In the genomic region with DNA sequence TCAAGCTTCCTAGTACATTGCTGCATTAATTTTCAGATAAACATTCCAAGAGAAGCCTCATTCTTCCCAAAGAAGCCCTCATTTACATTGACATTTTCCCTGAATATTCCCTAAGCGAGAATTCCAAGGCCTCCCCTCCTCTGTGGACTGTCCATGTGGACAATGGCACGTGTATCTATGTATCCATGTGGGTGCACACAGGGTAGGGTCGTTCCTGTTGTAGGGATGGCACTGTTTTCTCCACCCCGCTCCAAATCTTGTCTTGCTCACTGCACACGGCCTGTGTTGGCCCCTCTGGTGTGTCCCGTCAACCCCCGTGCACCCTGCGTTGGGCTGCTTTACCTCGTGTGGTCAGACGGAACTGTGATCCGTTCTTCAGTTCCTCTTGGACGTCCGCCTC, we compare ENCODE assay signal across 29 cellular contexts.
"Had no signal": no experiment of that assay in that cellular context is flagged by ENCODE, and none has a peak within 500 bp of the region (broad histone marks: within the 10 kb centered on the region; RNA-seq: fewer than 3 reads in every experiment).

No MANE protein-coding gene starts in this region.

- ATAC-seq: stimulated activated effector memory CD8-positive, alpha-beta T cell treated with anti-CD3 and anti-CD28 coated beads, Interleukin-12 subunit alpha, Interleukin-12 subunit beta, amount 100 ng/mL, for 72 hours; stimulated activated memory B cell treated with anti-CD40 and anti-IgM and Interleukin-4, amounts not matched to agents 10 μg/mL and 1 μg/mL and 100 μg/mL, for 72 hours; stimulated activated naive B cell treated with anti-CD40 and anti-IgM and Interleukin-4, amounts not matched to agents 10 μg/mL and 1 μg/mL and 100 μg/mL, for 72 hours; stimulated activated naive CD8-positive, alpha-beta T cell treated with anti-CD3 and anti-CD28 coated beads, Interleukin-15, amount 100 ng/mL, for 72 hours; stimulated activated naive CD8-positive, alpha-beta T cell treated with anti-CD3 and anti-CD28 coated beads, Interleukin-15, Interleukin-2, amounts not matched to agents 100 U/mL and 50 U/mL, for 24 hours; upper lobe of right lung had no signal

- H3K27me3 ChIP-seq: stomach, testis, thyroid gland, tibial artery, tibial nerve, transverse colon, upper lobe of left lung, upper lobe of right lung, uterus, vagina had no signal

- H3K4me3 ChIP-seq: stomach, suprapubic skin, testis, thoracic aorta, thyroid gland, tibial artery, tibial nerve, transverse colon, upper lobe of left lung, upper lobe of right lung, uterus, vagina had no signal

- H3K4me1 ChIP-seq: stomach, suprapubic skin, testis, thyroid gland, tibial artery, tibial nerve, transverse colon, upper lobe of left lung, upper lobe of right lung, uterus, vagina had no signal

- H3K27ac Mint-ChIP-seq: stimulated activated effector memory CD8-positive, alpha-beta T cell treated with anti-CD3 and anti-CD28 coated beads, Interleukin-12 subunit alpha, Interleukin-12 subunit beta, amount 100 ng/mL, for 72 hours; stimulated activated memory B cell treated with anti-CD40 and anti-IgM and Interleukin-4, amounts not matched to agents 10 μg/mL and 1 μg/mL and 100 μg/mL, for 72 hours; stimulated activated naive B cell treated with anti-CD40 and anti-IgM and Interleukin-4, amounts not matched to agents 10 μg/mL and 1 μg/mL and 100 μg/mL, for 72 hours; stimulated activated naive CD8-positive, alpha-beta T cell treated with anti-CD3 and anti-CD28 coated beads, Interleukin-15, amount 100 ng/mL, for 72 hours; stimulated activated naive CD8-positive, alpha-beta T cell treated with anti-CD3 and anti-CD28 coated beads, Interleukin-15, Interleukin-2, amounts not matched to agents 100 ng/mL and 50 ng/mL, for 24 hours; type B pancreatic cell had no signal

- H3K4me1 Mint-ChIP-seq: stimulated activated effector memory CD8-positive, alpha-beta T cell treated with anti-CD3 and anti-CD28 coated beads, Interleukin-12 subunit alpha, Interleukin-12 subunit beta, amount 100 ng/mL, for 72 hours; stimulated activated memory B cell treated with anti-CD40 and anti-IgM and Interleukin-4, amounts not matched to agents 10 μg/mL and 1 μg/mL and 100 μg/mL, for 72 hours; stimulated activated naive B cell treated with anti-CD40 and anti-IgM and Interleukin-4, amounts not matched to agents 10 μg/mL and 1 μg/mL and 100 μg/mL, for 72 hours; stimulated activated naive CD8-positive, alpha-beta T cell treated with anti-CD3 and anti-CD28 coated beads, Interleukin-15, amount 100 ng/mL, for 72 hours had no signal

- H3K27me3 Mint-ChIP-seq: stimulated activated memory B cell treated with anti-CD40 and anti-IgM and Interleukin-4, amounts not matched to agents 10 μg/mL and 1 μg/mL and 100 μg/mL, for 72 hours; stimulated activated naive B cell treated with anti-CD40 and anti-IgM and Interleukin-4, amounts not matched to agents 10 μg/mL and 1 μg/mL and 100 μg/mL, for 72 hours; stimulated activated naive CD8-positive, alpha-beta T cell treated with anti-CD3 and anti-CD28 coated beads, Interleukin-15, amount 100 ng/mL, for 72 hours; stimulated activated naive CD8-positive, alpha-beta T cell treated with anti-CD3 and anti-CD28 coated beads, Interleukin-15, Interleukin-2, amounts not matched to agents 100 ng/mL and 50 ng/mL, for 24 hours had no signal

- H3K27ac ChIP-seq: stomach, suprapubic skin, testis, thoracic aorta, thyroid gland, tibial artery, tibial nerve, transverse colon, upper lobe of left lung, upper lobe of right lung, uterus, vagina had no signal

- H3K9me3 Mint-ChIP-seq: stimulated activated memory B cell treated with anti-CD40 and anti-IgM and Interleukin-4, amounts not matched to agents 10 μg/mL and 1 μg/mL and 100 μg/mL, for 72 hours; type B pancreatic cell had no signal

- H3K4me3 Mint-ChIP-seq: stimulated activated effector memory CD8-positive, alpha-beta T cell treated with anti-CD3 and anti-CD28 coated beads, Interleukin-12 subunit alpha, Interleukin-12 subunit beta, amount 100 ng/mL, for 72 hours; stimulated activated memory B cell treated with anti-CD40 and anti-IgM and Interleukin-4, amounts not matched to agents 10 μg/mL and 1 μg/mL and 100 μg/mL, for 72 hours; stimulated activated naive B cell treated with anti-CD40 and anti-IgM and Interleukin-4, amounts not matched to agents 10 μg/mL and 1 μg/mL and 100 μg/mL, for 72 hours; stimulated activated naive CD8-positive, alpha-beta T cell treated with anti-CD3 and anti-CD28 coated beads, Interleukin-15, amount 100 ng/mL, for 72 hours; stimulated activated naive CD8-positive, alpha-beta T cell treated with anti-CD3 and anti-CD28 coated beads, Interleukin-15, Interleukin-2, amounts not matched to agents 100 ng/mL and 50 ng/mL, for 24 hours; type B pancreatic cell had no signal

- DNase-seq: stimulated activated CD4-positive, alpha-beta T cell treated with anti-CD3 and anti-CD28 coated beads, Interleukin-2, amount 100 ng/mL, for 48 hours; stimulated activated CD4-positive, alpha-beta T cell treated with anti-CD3 and anti-CD28 coated beads, Interleukin-4, amount 100 ng/mL, for 1 hour; stimulated activated CD4-positive, alpha-beta T cell treated with anti-CD3 and anti-CD28 coated beads, Interleukin-4, amount 100 ng/mL, for 24 hours; stimulated activated CD4-positive, alpha-beta T cell treated with anti-CD3 and anti-CD28 coated beads, Interleukin-4, amount 100 ng/mL, for 4 hours; stimulated activated CD8-positive, alpha-beta memory T cell treated with anti-CD3 and anti-CD28 coated beads, Interleukin-4, amount 100 ng/mL, for 48 hours; stimulated activated naive B cell treated with anti-CD40 and anti-IgM and Interleukin-4, amounts not matched to agents 10 μg/mL and 1 μg/mL and 100 μg/mL, for 72 hours; stimulated activated naive CD4-positive, alpha-beta T cell; stimulated activated naive CD4-positive, alpha-beta T cell treated with Interleukin-2 at 50 U/mL for 16 hours; stimulated activated naive CD8-positive, alpha-beta T cell treated with anti-CD3 and anti-CD28 coated beads, Interleukin-15, amount 100 ng/mL, for 72 hours; stimulated activated naive CD8-positive, alpha-beta T cell treated with anti-CD3 and anti-CD28 coated beads, Interleukin-15, Interleukin-2, amounts not matched to agents 100 U/mL and 50 U/mL, for 24 hours; stomach; substantia nigra; testis; thyroid gland; tibial artery; transverse colon; trophoblast cell; upper lobe of left lung; upper lobe of right lung; uterus had no signal

- H3K36me3 ChIP-seq: stomach, suprapubic skin, thoracic aorta, thyroid gland, tibial artery, tibial nerve, transverse colon, upper lobe of left lung, upper lobe of right lung, uterus, vagina had no signal

- H3K9me3 ChIP-seq: stomach, suprapubic skin, testis, thoracic aorta, thyroid gland, tibial artery, tibial nerve, transverse colon, upper lobe of left lung, upper lobe of right lung, uterus, vagina had no signal

- FAIRE-seq: urothelium cell line had no signal

- H3K36me3 Mint-ChIP-seq: stimulated activated effector memory CD8-positive, alpha-beta T cell treated with anti-CD3 and anti-CD28 coated beads, Interleukin-12 subunit alpha, Interleukin-12 subunit beta, amount 100 ng/mL, for 72 hours; stimulated activated memory B cell treated with anti-CD40 and anti-IgM and Interleukin-4, amounts not matched to agents 10 μg/mL and 1 μg/mL and 100 μg/mL, for 72 hours; stimulated activated naive B cell treated with anti-CD40 and anti-IgM and Interleukin-4, amounts not matched to agents 10 μg/mL and 1 μg/mL and 100 μg/mL, for 72 hours; type B pancreatic cell had no signal
